In the genomic region with DNA sequence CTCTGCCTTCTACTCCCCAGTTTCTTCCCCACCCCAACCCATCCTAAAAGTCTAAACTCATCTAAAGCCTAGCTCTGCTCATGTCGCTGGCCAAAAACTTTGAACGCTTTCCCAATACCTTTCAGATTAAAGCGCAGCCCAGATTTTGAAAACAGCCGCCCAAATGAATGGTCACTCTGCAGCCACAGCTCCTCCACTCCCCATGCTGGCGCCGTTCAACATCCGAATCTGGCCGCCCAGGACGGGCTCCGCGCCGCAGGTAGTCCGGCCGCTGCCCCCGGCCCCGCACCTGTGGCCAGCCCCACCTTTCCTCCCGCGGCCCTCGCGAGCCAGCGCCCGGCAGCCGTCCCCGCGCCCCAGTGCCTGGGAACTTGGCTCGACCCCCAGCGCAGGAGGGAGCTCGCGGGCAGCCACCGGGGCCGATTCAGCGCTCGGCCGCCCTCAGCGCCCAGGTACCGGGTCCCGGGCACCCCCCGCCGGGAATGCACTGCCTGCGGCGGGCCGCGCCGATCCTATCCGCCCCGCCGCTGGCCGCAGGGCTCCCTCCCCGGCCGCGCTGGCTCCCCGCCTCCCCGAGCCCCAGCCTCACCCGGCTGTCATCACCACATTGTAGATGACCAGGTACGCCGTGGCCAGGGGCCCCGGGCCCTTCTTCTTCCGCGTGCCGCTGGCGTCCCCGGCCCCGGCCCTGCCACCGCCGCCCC, we compare ENCODE assay signal across 8 cellular contexts. TPM values are rescaled to one million over a fixed set of nuclear protein-coding genes. Genes with fewer than 3 reads are reported as not detected.
DNase-seq lines count a peak whose midpoint lies in the region; ATAC-seq and TF ChIP-seq lines count a peak whose summit lies in the region.

No MANE protein-coding gene starts in this region.

- peak in 1 of 3 donors; percentile 37 for TF ChIP-seq CTCF in ovary (IDR thresholded peaks at IDR 0.05)

- H3K27me3 ChIP-seq in ovary, result no peaks in the 10 kb centered on the region

- 0 to 1% (median 1%) methylated on average over 19 to 65 of the region's 65 CpGs for WGBS in ovary, 3 donors

- ATAC-seq in GM21447 (IDR thresholded peaks at IDR 0.05; ENCODE audit: unreplicated experiment), result peak; percentile 28

- TF ChIP-seq EP300 in ovary (IDR thresholded peaks at IDR 0.05), result no peak

- no peaks in the 10 kb centered on the region for H3K36me3 ChIP-seq in ovary

- H3K27ac ChIP-seq in ovary, result peak overlapping the region; percentile 75 to 91

- H3K9me3 ChIP-seq in ovary, result no peaks in the 10 kb centered on the region

- peak overlapping the region; percentile 93 for H3K4me3 ChIP-seq in ovary

- peaks cover 3% of the 10 kb centered on the region for H3K4me1 ChIP-seq in ovary (ENCODE audit: insufficient read depth)

- intact Hi-C loops in ovary (cut with DNase I), result no loop called here

- peak; percentile 61 for DNase-seq in NCI-H748 (lab: John Stamatoyannopoulos, UW; ENCODE audit: unreplicated experiment)
- no peak for DNase-seq in NCI-H748 treated with DMSO at 0.1 percent for 48 hours (lab: John Stamatoyannopoulos, UW)
- peak; percentile 45 for DNase-seq in HuH-7 (ENCODE audit: low spot score)
- peak; percentile 48 for DNase-seq in activated CD8-positive, alpha-beta memory T cell treated with anti-CD3 and anti-CD28 coated beads, Interleukin-2, amount 50 U/mL, for 4 hours
- DNase-seq in glomerular visceral epithelial cell (ENCODE audit: extremely low spot score), result peak; percentile 9
- peak in 2 of 5 donors; percentile 57 to 62 for DNase-seq in ovary
- DNase-seq in HuH-7.5 (ENCODE audit: low spot score), result no peak

- TF ChIP-seq POLR2A in ovary (IDR thresholded peaks at IDR 0.05), result no peak

RNA-seq across cellular contexts. Expression of a gene that starts 0.4 kb away (rescaled TPM):
- total RNA-seq in ovary, result 10 to 100 TPM; 12.6 to 33.2 (median 20.9) TPM
- polyA plus RNA-seq in ovary, result 10 to 100 TPM; 13.1 to 22.2 TPM

Comparison
In these comparisons a context has a peak if more than half of its experiments do, and no peak if none do; other contexts are left out.
1. DNase-seq: peak in NCI-H748 (single experiment), HuH-7 (single experiment), activated CD8-positive, alpha-beta memory T cell treated with anti-CD3 and anti-CD28 coated beads, Interleukin-2, amount 50 U/mL, for 4 hours (single experiment) and glomerular visceral epithelial cell (single experiment); none in NCI-H748 treated with DMSO at 0.1 percent for 48 hours (single experiment) and HuH-7.5 (single experiment).